ENCODE assay signal across 19 cellular contexts in genomic region chr5:146185161-146185560, GRCh38. TPM values are rescaled to one million over a fixed set of nuclear protein-coding genes. Genes with fewer than 3 reads are reported as not detected.
DNase-seq lines count a peak whose midpoint lies in the region; ATAC-seq and TF ChIP-seq lines count a peak whose summit lies in the region.
"Had no signal": no experiment of that assay in that cellular context is flagged by ENCODE, and none has a peak within 500 bp of the region (broad histone marks: within the 10 kb centered on the region; RNA-seq: fewer than 3 reads in every experiment).

No MANE protein-coding gene starts in this region.

- H3K4me3 ChIP-seq in Caco-2 (ENCODE audit: low read depth, low read length) (no peak overlapping the region), BE2C (ENCODE audit: low read depth, low read length) (no peak overlapping the region), adrenal gland (no peak overlapping the region), ovary (no peak overlapping the region), gastroesophageal sphincter (no peak overlapping the region)
- H3K4me3 ChIP-seq: BLaER1 treated with 17β-estradiol and CSF1 and Interleukin-3, amounts not matched to agents 10 nM and 100 nM; esophagus squamous epithelium; hepatocyte had no signal

- H3K27ac ChIP-seq in adrenal gland (no peak overlapping the region), ovary (no peak overlapping the region), gastroesophageal sphincter (no peak overlapping the region)
- H3K27ac ChIP-seq: BLaER1 treated with 17β-estradiol and CSF1 and Interleukin-3, amounts not matched to agents 10 nM and 100 nM; esophagus squamous epithelium; hepatocyte; HL-60 had no signal

- peak overlapping the region; percentile 19 for H3K4me3 Mint-ChIP-seq in Caco-2 (ENCODE audit: unreplicated experiment)
- H3K4me3 Mint-ChIP-seq in chondrocyte (ENCODE audit: unreplicated experiment) = no peak overlapping the region

- no peaks in the 10 kb centered on the region for H3K9me3 ChIP-seq in Caco-2
- H3K9me3 ChIP-seq in BE2C = no peaks in the 10 kb centered on the region
- H3K9me3 ChIP-seq in adrenal gland (replicated peaks in 1 of 3) = no peaks in the 10 kb centered on the region
- no peaks in the 10 kb centered on the region for H3K9me3 ChIP-seq in ovary
- H3K9me3 ChIP-seq in gastroesophageal sphincter = no peaks in the 10 kb centered on the region
- H3K9me3 ChIP-seq: BLaER1 treated with 17β-estradiol and CSF1 and Interleukin-3, amounts not matched to agents 10 nM and 100 nM; esophagus squamous epithelium had no signal

- H3K27me3 ChIP-seq in Caco-2 (replicated peaks; ENCODE audit: control insufficient read depth, insufficient read depth, low read length) (no peaks in the 10 kb centered on the region), BE2C (no peaks in the 10 kb centered on the region), adrenal gland (no peaks in the 10 kb centered on the region), ovary (no peaks in the 10 kb centered on the region), gastroesophageal sphincter (no peaks in the 10 kb centered on the region)
- H3K27me3 ChIP-seq: BLaER1 treated with 17β-estradiol and CSF1 and Interleukin-3, amounts not matched to agents 10 nM and 100 nM; hepatocyte had no signal

- H3K4me1 ChIP-seq in Caco-2 (no peaks in the 10 kb centered on the region), BE2C (no peaks in the 10 kb centered on the region), adrenal gland (replicated peaks in 1 of 2) (peaks cover 11 to 14% of the 10 kb centered on the region in 2 donors), ovary (ENCODE audit: insufficient read depth) (peaks cover 11% of the 10 kb centered on the region), gastroesophageal sphincter (peaks cover 0 to 25% (median 6%) of the 10 kb centered on the region in 3 donors)

- peak; percentile 38 for DNase-seq in ACHN
- no peak for DNase-seq in Caco-2
- DNase-seq in NCI-H226 = peak; percentile 71
- DNase-seq in chondrocyte (ENCODE audit: low spot score) = no peak
- no peak for DNase-seq in BE2C
- DNase-seq in adrenal gland = no peak
- no peak for DNase-seq in ovary
- DNase-seq: activated T-cell treated with anti-CD3 and anti-CD28 coated beads, Interleukin-2, amount 50 U/mL, for 48 hours; cortex of kidney; DND-41; esophagus squamous epithelium; left cardiac atrium; NCI-H1694 treated with DMSO at 0.1 percent for 48 hours; NCI-H526 treated with DMSO at 0.1 percent for 48 hours; T-helper 1 cell had no signal

- in situ Hi-C loops in ACHN (cut with HindIII; ENCODE audit: low pct_ligation_motif_present, low pct_unique_long_range_greater_than_20kb, low sequenced_read_pairs) = no loop called here

- no peak for ATAC-seq in gastroesophageal sphincter
- ATAC-seq: left cardiac atrium had no signal

- H3K27ac Mint-ChIP-seq in Caco-2 (ENCODE audit: unreplicated experiment) = no peak overlapping the region
- H3K27ac Mint-ChIP-seq in chondrocyte (ENCODE audit: unreplicated experiment) = peak overlapping the region; percentile 24

- POLR2A ChIA-PET in Caco-2 (lab: Charles Lee) = interaction anchor here (0.6 kb wide), 2 partner anchors 37 to 588 kb away, joined by 3 to 5 read pairs; no protein-coding TSS in a partner anchor

- H3K36me3 ChIP-seq in Caco-2 (ENCODE audit: control insufficient read depth, insufficient read depth, low read length) (no peaks in the 10 kb centered on the region), BE2C (peaks cover 5% of the 10 kb centered on the region; the same call in 1 of the 2 replicates), adrenal gland (replicated peaks in 1 of 2) (no peaks in the 10 kb centered on the region), ovary (no peaks in the 10 kb centered on the region), gastroesophageal sphincter (no peaks in the 10 kb centered on the region)
- H3K36me3 ChIP-seq: esophagus squamous epithelium had no signal

- TF ChIP-seq EP300 in ovary (IDR thresholded peaks at IDR 0.05) = no peak
- TF ChIP-seq EP300 in gastroesophageal sphincter (IDR thresholded peaks at IDR 0.05) = no peak

- CTCF ChIA-PET in Caco-2 (lab: Charles Lee) = no interaction called here

- 72 to 97% (median 82%) methylated on average over 2 of the region's 2 CpGs for WGBS in adrenal gland, 4 donors
- 59 to 73% (median 69%) methylated on average over 2 of the region's 2 CpGs for WGBS in ovary, 3 donors
- 80 to 86% methylated on average over 2 of the region's 2 CpGs for WGBS in gastroesophageal sphincter (ENCODE audit: low coverage in 1 of 2), 2 donors

- no peaks in the 10 kb centered on the region for H3K27me3 Mint-ChIP-seq in Caco-2 (ENCODE audit: insufficient read depth, unreplicated experiment)
- H3K27me3 Mint-ChIP-seq in chondrocyte (ENCODE audit: low read depth) = no peaks in the 10 kb centered on the region

- intact Hi-C loops in Caco-2 (cut with micrococcal nuclease; ENCODE audit: unreplicated experiment) = no loop called here
- intact Hi-C loops in adrenal gland (cut with DNase I) = no loop called here
- intact Hi-C loops in ovary (cut with DNase I) = no loop called here

- H3K9me3 Mint-ChIP-seq in Caco-2 (ENCODE audit: unreplicated experiment) = no peaks in the 10 kb centered on the region
- H3K9me3 Mint-ChIP-seq in chondrocyte (ENCODE audit: low read depth) = no peaks in the 10 kb centered on the region

- no TSS peak for BruUV-seq in Caco-2 (replicated peaks; lab: Mats Ljungman, UMichigan)

- TF ChIP-seq CTCF in Caco-2 (IDR thresholded peaks at IDR 0.05; ENCODE audit: insufficient read depth in 1 of 2, low read depth in 1 of 2, low read length in 1 of 2, severe bottlenecking in 1 of 2, unreplicated experiment in 1 of 2) (no peak), chondrocyte (IDR thresholded peaks at IDR 0.05) (no peak), BE2C (IDR thresholded peaks at IDR 0.05; ENCODE audit: low read depth, low read length) (no peak), adrenal gland (IDR thresholded peaks at IDR 0.05) (no peak), ovary (IDR thresholded peaks at IDR 0.05) (no peak), gastroesophageal sphincter (IDR thresholded peaks at IDR 0.05) (no peak)

- TF ChIP-seq POLR2A in adrenal gland (IDR thresholded peaks at IDR 0.05) (no peak), ovary (IDR thresholded peaks at IDR 0.05) (no peak), gastroesophageal sphincter (IDR thresholded peaks at IDR 0.05) (no peak)

- H3K4me1 Mint-ChIP-seq in Caco-2 (ENCODE audit: low read depth, unreplicated experiment) (peaks cover 1% of the 10 kb centered on the region), chondrocyte (ENCODE audit: low read depth) (peaks cover 17% of the 10 kb centered on the region)

- H3K36me3 Mint-ChIP-seq in Caco-2 (ENCODE audit: insufficient read depth, unreplicated experiment) = peaks cover 16% of the 10 kb centered on the region
- H3K36me3 Mint-ChIP-seq in chondrocyte (ENCODE audit: low read depth) = peaks cover 2% of the 10 kb centered on the region

RNA-seq across cellular contexts. Expression of gene LARS1, which starts 2.7 kb away (rescaled TPM):
- total RNA-seq in Caco-2 (2022) (162 and 169 TPM in 2 replicates), chondrocyte (121 to 138 TPM (median 128 TPM) in 3 replicates), adrenal gland (100 to 1,000 TPM in 1 of 8 donors, 10 to 100 TPM in 7; 42.7 to 113 (median 84.0) TPM), ovary (100 to 1,000 TPM in 3 of 7 donors, 10 to 100 TPM in 4; 54.6 to 147 (median 90.8) TPM), gastroesophageal sphincter (100 to 1,000 TPM in 1 of 4 donors, 10 to 100 TPM in 3; 72.5 to 103 (median 76.4) TPM)
- 118 TPM for polyA plus RNA-seq in BE2C (2012; ENCODE audit: insufficient read depth, insufficient read length, low read depth)
- polyA plus RNA-seq in adrenal gland (100 to 1,000 TPM in 1 of 3 donors, 10 to 100 TPM in 2; 37.0 to 119 (median 61.9) TPM), ovary (10 to 100 TPM; 33.6 to 81.2 TPM)

RNA-seq across cellular contexts. Expression of gene RBM27, which starts 18.2 kb away (rescaled TPM):
- 23.9 and 24.3 TPM in 2 replicates for total RNA-seq in Caco-2 (2022)
- total RNA-seq in chondrocyte = 12.2 to 13.8 TPM (median 13.3 TPM) in 3 replicates
- 13.3 TPM for polyA plus RNA-seq in BE2C (2012; ENCODE audit: insufficient read depth, insufficient read length, low read depth)
- 10 to 100 TPM in 7 of 8 donors, 1 to 10 TPM in 1; 8.1 to 18.0 (median 12.5) TPM for total RNA-seq in adrenal gland
- polyA plus RNA-seq in adrenal gland = 10 to 100 TPM in 1 of 3 donors, 1 to 10 TPM in 2; 3.5 to 16.7 (median 5.7) TPM
- total RNA-seq in ovary = 10 to 100 TPM; 16.1 to 28.8 (median 23.8) TPM
- polyA plus RNA-seq in ovary = 10 to 100 TPM; 10.9 to 13.6 TPM
- 10 to 100 TPM; 20.4 to 29.6 (median 21.2) TPM for total RNA-seq in gastroesophageal sphincter

Comparison
In these comparisons a context has a peak if more than half of its experiments do, and no peak if none do; other contexts are left out.
1. DNase-seq: peak in ACHN (single experiment) and NCI-H226 (single experiment); none in Caco-2 (0 of 2), chondrocyte (single experiment), BE2C (single experiment), adrenal gland (0 of 7) and ovary (0 of 5).